Comparison of ENCODE assay signal across 1 cellular context in genomic region chr11:74521666-74522252, GRCh38.
TF ChIP-seq lines count a peak whose summit lies in the region.

No MANE protein-coding gene starts in this region.

TF ChIP-seq in endothelial cell of umbilical vein, 7 proteins besides CTCF, POLR2A, EP300 and RAD21:
- TF ChIP-seq FOS (IDR thresholded peaks at IDR 0.05; ENCODE audit: borderline replicate concordance, insufficient read depth, low read length): no peak
- no peak for TF ChIP-seq GATA2 (IDR thresholded peaks at IDR 0.05; ENCODE audit: insufficient read depth, insufficient read length, low read depth, low read length)
- no peak for TF ChIP-seq MAX (IDR thresholded peaks at IDR 0.05; ENCODE audit: insufficient read depth, insufficient read length)
- TF ChIP-seq JUN (IDR thresholded peaks at IDR 0.05; ENCODE audit: borderline replicate concordance, insufficient read depth, insufficient read length, low read depth): no peak
- TF ChIP-seq POLR2AphosphoS5 (IDR thresholded peaks at IDR 0.05; ENCODE audit: insufficient read depth, low read depth, low read length): no peak
- TF ChIP-seq EZH2 (IDR thresholded peaks at IDR 0.05; ENCODE audit: borderline replicate concordance, low read depth, low read length, severe bottlenecking): no peak
- TF ChIP-seq MYC (IDR thresholded peaks at IDR 0.05; ENCODE audit: low read depth, low read length): no peak
TF ChIP-seq in endothelial cell of umbilical vein: peak in this region for 0.
